ENCODE assay signal across 25 cellular contexts in genomic region chr14:77657244-77657643, GRCh38. TPM values are rescaled to one million over a fixed set of nuclear protein-coding genes. Genes with fewer than 3 reads are reported as not detected.
DNase-seq lines count a peak whose midpoint lies in the region; ATAC-seq, FAIRE-seq and TF ChIP-seq lines count a peak whose summit lies in the region.
"Had no signal": no experiment of that assay in that cellular context is flagged by ENCODE, and none has a peak within 500 bp of the region (broad histone marks: within the 10 kb centered on the region; RNA-seq: fewer than 3 reads in every experiment).

No MANE protein-coding gene starts in this region.

- TF ChIP-seq CTCF in endothelial cell of umbilical vein (IDR thresholded peaks at IDR 0.05; ENCODE audit: extremely low read depth in 1 of 2, insufficient read depth in 1 of 2, low read depth in 1 of 2, low read length in 2 of 2) (no peak), parathyroid adenoma (IDR thresholded peaks at IDR 0.05) (no peak)

- H4K20me1 ChIP-seq in BLaER1 (no peaks in the 10 kb centered on the region), endothelial cell of umbilical vein (replicated peaks; ENCODE audit: control insufficient read depth, extremely low read depth, insufficient read depth, low read length) (no peaks in the 10 kb centered on the region)

- H3K9ac ChIP-seq in BLaER1: peak overlapping the region; percentile 28; the same call in 1 of the 2 replicates
- no peak overlapping the region for H3K9ac ChIP-seq in endothelial cell of umbilical vein (replicated peaks; ENCODE audit: extremely low read depth, insufficient read depth, low read length)
- H3K9ac ChIP-seq in parathyroid adenoma: no peak overlapping the region

- FAIRE-seq in endothelial cell of umbilical vein (lab: Jason Lieb, UNC): peak; percentile 83
- FAIRE-seq: astrocyte had no signal

- H3K79me2 ChIP-seq in endothelial cell of umbilical vein (ENCODE audit: control insufficient read depth, insufficient read depth, low read length): no peaks in the 10 kb centered on the region
- H3K79me2 ChIP-seq in parathyroid adenoma: no peaks in the 10 kb centered on the region

- dilution Hi-C loops in endothelial cell of umbilical vein (cut with MboI; ENCODE audit: extremely low pct_ligation_motif_present, low sequenced_read_pairs): no loop called here

- no peaks in the 10 kb centered on the region; the same call in 1 of the 2 replicates for H3K9me3 ChIP-seq in BLaER1
- no peaks in the 10 kb centered on the region for H3K9me3 ChIP-seq in endothelial cell of umbilical vein (replicated peaks; ENCODE audit: control insufficient read depth, insufficient read depth, low read length)
- H3K9me3 ChIP-seq in parathyroid adenoma (ENCODE audit: control insufficient read depth, low read length): no peaks in the 10 kb centered on the region
- H3K9me3 ChIP-seq: ovary had no signal

- no peak for TF ChIP-seq POLR2A in endothelial cell of umbilical vein (IDR thresholded peaks at IDR 0.05; ENCODE audit: low read depth, low read length)

- intact Hi-C loops in endothelial cell of umbilical vein (cut with micrococcal nuclease): loop anchor here (5.0 to 10.0 kb wide), 4 partner anchors 105 to 938 kb away; partner anchors contain the start of genes AHSA1, SNW1 and VIPAS39

- H2AFZ ChIP-seq in endothelial cell of umbilical vein (ENCODE audit: low read depth, low read length): peak overlapping the region; percentile 47
- no peak overlapping the region for H2AFZ ChIP-seq in parathyroid adenoma

- H3K27ac ChIP-seq in BLaER1: peak overlapping the region; percentile 73
- no peak overlapping the region for H3K27ac ChIP-seq in endothelial cell of umbilical vein (ENCODE audit: insufficient read depth, low read depth, low read length)
- H3K27ac ChIP-seq in parathyroid adenoma: peak overlapping the region; percentile 47
- H3K27ac ChIP-seq: ovary had no signal

- CTCF ChIA-PET in endothelial cell of umbilical vein (lab: Charles Lee): interaction anchor here (1.0 to 5.2 kb wide), 4 partner anchors 10 to 909 kb away, joined by 3 to 36 read pairs (median 8); partner anchors contain the start of gene ADCK1

- no peak for ATAC-seq in GM21717 (IDR thresholded peaks at IDR 0.05; ENCODE audit: unreplicated experiment)
- ATAC-seq: activated T-cell treated with anti-CD3 and anti-CD28 coated beads, Interleukin-2, amount 50 U/mL, for 4 hours; natural killer cell treated with Interleukin-12 subunit alpha and Interleukin-12 subunit beta and Interleukin-15 and Interleukin-18, amount 100 ng/mL, for 72 hours; PC-3 had no signal

- H3K27me3 ChIP-seq in BLaER1 (no peaks in the 10 kb centered on the region), endothelial cell of umbilical vein (ENCODE audit: control insufficient read depth in 2 of 2, insufficient read depth in 2 of 2, low read length in 2 of 2) (no peaks in the 10 kb centered on the region), parathyroid adenoma (ENCODE audit: control insufficient read depth, insufficient read depth, low read length) (no peaks in the 10 kb centered on the region)
- H3K27me3 ChIP-seq: ovary had no signal

- peak; percentile 69 for DNase-seq in MV-4-11 (lab: John Stamatoyannopoulos, UW)
- peak; percentile 13 for DNase-seq in endothelial cell of umbilical vein (ENCODE audit: low read depth, low spot score)
- DNase-seq in NCI-H187 treated with DMSO at 0.1 percent for 48 hours (lab: John Stamatoyannopoulos, UW): no peak
- no peak for DNase-seq in stimulated activated CD4-positive, alpha-beta T cell treated with anti-CD3 and anti-CD28 coated beads, Interleukin-12 subunit alpha, Interleukin-12 subunit beta, amount 100 ng/mL, for 4 hours
- no peak for DNase-seq in KG1 (lab: John Stamatoyannopoulos, UW)
- DNase-seq: activated CD4-positive, alpha-beta T cell treated with anti-CD3 and anti-CD28 coated beads, Interleukin-2, amount 10 ng/mL, durations not matched to agents 24 days and 14 days; activated gamma-delta T cell treated with Interleukin-2 at 50 U/mL for 16 hours; activated T-cell treated with anti-CD3 and anti-CD28 coated beads, Interleukin-2, amount 50 U/mL, for 4 hours; central memory CD4-positive, alpha-beta T cell; GDM1; HCEC 1CT; islet precursor cell; Kasumi-1; NCI-H146; NCI-H446; NCI-H82; ovary; PC-3; stimulated activated naive CD4-positive, alpha-beta T cell had no signal

- H3K4me1 ChIP-seq in BLaER1: peaks cover 88% of the 10 kb centered on the region
- H3K4me1 ChIP-seq in endothelial cell of umbilical vein (ENCODE audit: control insufficient read depth, extremely low read depth, insufficient read depth, low read length): peaks cover 7% of the 10 kb centered on the region
- no peaks in the 10 kb centered on the region for H3K4me1 ChIP-seq in parathyroid adenoma

- H3K4me2 ChIP-seq in BLaER1 (peak overlapping the region; percentile 89), endothelial cell of umbilical vein (ENCODE audit: insufficient read depth, low read length) (peak overlapping the region; percentile 21), parathyroid adenoma (ENCODE audit: low read length) (no peak overlapping the region)

- H3K4me3 ChIP-seq in BLaER1: peak overlapping the region; percentile 51
- H3K4me3 ChIP-seq in endothelial cell of umbilical vein (replicated peaks in 1 of 3; ENCODE audit: insufficient read depth in 1 of 3, low read depth in 1 of 3, low read length in 3 of 3): no peak overlapping the region
- H3K4me3 ChIP-seq in parathyroid adenoma (ENCODE audit: low read depth, low read length): no peak overlapping the region
- H3K4me3 ChIP-seq: lung, ovary had no signal

- POLR2A ChIA-PET in endothelial cell of umbilical vein (lab: Charles Lee): no interaction called here

- H3K36me3 ChIP-seq in BLaER1: no peaks in the 10 kb centered on the region
- no peaks in the 10 kb centered on the region for H3K36me3 ChIP-seq in endothelial cell of umbilical vein (ENCODE audit: control insufficient read depth in 2 of 2, extremely low read depth in 1 of 2, insufficient read depth in 2 of 2, low read length in 2 of 2)
- H3K36me3 ChIP-seq in parathyroid adenoma (ENCODE audit: control insufficient read depth, insufficient read depth, low read length): no peaks in the 10 kb centered on the region
- H3K36me3 ChIP-seq: ovary had no signal

- BruUV-seq in endothelial cell of umbilical vein (replicated peaks; lab: Mats Ljungman, UMichigan): no TSS peak

- no peaks in the 10 kb centered on the region for H3K9me1 ChIP-seq in endothelial cell of umbilical vein (replicated peaks; ENCODE audit: control insufficient read depth, extremely low read depth, insufficient read depth, low read length)

TF ChIP-seq in endothelial cell of umbilical vein, 7 proteins besides CTCF, POLR2A, EP300 and RAD21:
- TF ChIP-seq JUN (IDR thresholded peaks at IDR 0.05; ENCODE audit: borderline replicate concordance, insufficient read depth, insufficient read length, low read depth): peak; percentile 31
- no peak for TF ChIP-seq GATA2 (IDR thresholded peaks at IDR 0.05; ENCODE audit: insufficient read depth, insufficient read length, low read depth, low read length)
- TF ChIP-seq MAX (IDR thresholded peaks at IDR 0.05; ENCODE audit: insufficient read depth, insufficient read length): no peak
- no peak for TF ChIP-seq MYC (IDR thresholded peaks at IDR 0.05; ENCODE audit: low read depth, low read length)
- no peak for TF ChIP-seq EZH2 (IDR thresholded peaks at IDR 0.05; ENCODE audit: borderline replicate concordance, low read depth, low read length, severe bottlenecking)
- peak; percentile 29 for TF ChIP-seq POLR2AphosphoS5 (IDR thresholded peaks at IDR 0.05; ENCODE audit: insufficient read depth, low read depth, low read length)
- TF ChIP-seq FOS (IDR thresholded peaks at IDR 0.05; ENCODE audit: borderline replicate concordance, insufficient read depth, low read length): peak; percentile 32

RNA-seq across cellular contexts. Expression of gene SPTLC2, which starts 40.8 kb away (rescaled TPM):
- total RNA-seq in endothelial cell of umbilical vein: 57.2 and 71.3 TPM in 2 replicates
- 13.3 and 19.1 TPM in 2 replicates for polyA plus RNA-seq in endothelial cell of umbilical vein
- polyA plus RNA-seq in endothelial cell of umbilical vein (2011; cell fraction: cytosol; rRNA removed): 21.1 and 24.2 TPM in 2 replicates
- 20.1 and 28.5 TPM in 2 replicates for polyA plus RNA-seq in endothelial cell of umbilical vein (2011; cell fraction: nucleus; rRNA removed)
- 25.9 and 32.7 TPM in 2 replicates for polyA plus RNA-seq in endothelial cell of umbilical vein (2012)
- 57.7 and 96.5 TPM in 2 replicates for polyA minus RNA-seq in endothelial cell of umbilical vein
- polyA minus RNA-seq in endothelial cell of umbilical vein (2011; cell fraction: cytosol; rRNA and poly(A)+ RNA removed): 11.7 TPM
- 24.8 and 35.8 TPM in 2 replicates for polyA minus RNA-seq in endothelial cell of umbilical vein (2011; cell fraction: nucleus; rRNA and poly(A)+ RNA removed)

RNA-seq across cellular contexts. Expression of gene ALKBH1, which starts 50.6 kb away (rescaled TPM):
- 13.1 and 14.8 TPM in 2 replicates for total RNA-seq in endothelial cell of umbilical vein
- 10.1 and 10.2 TPM in 2 replicates for polyA plus RNA-seq in endothelial cell of umbilical vein
- polyA plus RNA-seq in endothelial cell of umbilical vein (2011; cell fraction: cytosol; rRNA removed): 10.0 and 10.3 TPM in 2 replicates
- 8.9 and 10.6 TPM in 2 replicates for polyA plus RNA-seq in endothelial cell of umbilical vein (2011; cell fraction: nucleus; rRNA removed)
- polyA plus RNA-seq in endothelial cell of umbilical vein (2012): 8.8 and 9.0 TPM in 2 replicates
- 9.9 and 12.3 TPM in 2 replicates for polyA minus RNA-seq in endothelial cell of umbilical vein
- 12.0 TPM for polyA minus RNA-seq in endothelial cell of umbilical vein (2011; cell fraction: cytosol; rRNA and poly(A)+ RNA removed)
- polyA minus RNA-seq in endothelial cell of umbilical vein (2011; cell fraction: nucleus; rRNA and poly(A)+ RNA removed): 6.0 and 8.5 TPM in 2 replicates

RNA-seq across cellular contexts. Expression of gene SLIRP, which starts 50.7 kb away (rescaled TPM):
- total RNA-seq in endothelial cell of umbilical vein: 160 and 177 TPM in 2 replicates
- polyA plus RNA-seq in endothelial cell of umbilical vein: 92.8 and 144 TPM in 2 replicates
- polyA plus RNA-seq in endothelial cell of umbilical vein (2011; cell fraction: cytosol; rRNA removed): 166 and 294 TPM in 2 replicates
- polyA plus RNA-seq in endothelial cell of umbilical vein (2011; cell fraction: nucleus; rRNA removed): 76.8 and 89.0 TPM in 2 replicates
- 212 and 382 TPM in 2 replicates for polyA plus RNA-seq in endothelial cell of umbilical vein (2012)
- 36.3 and 70.7 TPM in 2 replicates for polyA minus RNA-seq in endothelial cell of umbilical vein
- polyA minus RNA-seq in endothelial cell of umbilical vein (2011; cell fraction: cytosol; rRNA and poly(A)+ RNA removed): 34.2 TPM
- polyA minus RNA-seq in endothelial cell of umbilical vein (2011; cell fraction: nucleus; rRNA and poly(A)+ RNA removed): 10.2 and 13.5 TPM in 2 replicates

Comparison
In these comparisons a context has a peak if more than half of its experiments do, and no peak if none do; other contexts are left out.
1. DNase-seq: peak in MV-4-11 (single experiment) and endothelial cell of umbilical vein (single experiment); none in NCI-H187 treated with DMSO at 0.1 percent for 48 hours (single experiment), stimulated activated CD4-positive, alpha-beta T cell treated with anti-CD3 and anti-CD28 coated beads, Interleukin-12 subunit alpha, Interleukin-12 subunit beta, amount 100 ng/mL, for 4 hours (single experiment) and KG1 (single experiment).